Comparison of ENCODE assay signal across 1 cellular context in the genomic region with DNA sequence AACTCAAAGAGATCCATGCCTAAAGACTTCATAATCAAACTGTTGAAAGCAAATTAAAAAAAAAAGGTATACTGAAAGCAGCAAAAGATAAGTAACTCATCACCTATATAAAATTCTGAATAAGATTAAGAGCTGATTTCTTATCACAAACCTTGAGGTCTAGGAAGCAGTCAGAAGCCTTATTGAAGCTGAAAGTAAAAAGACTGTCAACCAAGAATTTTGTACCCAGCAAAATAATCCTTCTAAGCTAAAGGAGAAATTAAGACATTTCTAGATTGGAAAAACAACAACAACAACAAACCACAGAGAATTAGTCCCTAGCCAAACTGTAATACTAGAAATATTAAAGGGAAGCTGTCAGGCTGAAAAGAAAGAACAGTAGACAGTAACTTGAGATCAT.
TF ChIP-seq lines count a peak whose summit lies in the region.

No MANE protein-coding gene starts in this region.

TF ChIP-seq in GM23338, 12 proteins besides CTCF, POLR2A, EP300 and RAD21 (continued from another document):
- TF ChIP-seq, protein P1, sequence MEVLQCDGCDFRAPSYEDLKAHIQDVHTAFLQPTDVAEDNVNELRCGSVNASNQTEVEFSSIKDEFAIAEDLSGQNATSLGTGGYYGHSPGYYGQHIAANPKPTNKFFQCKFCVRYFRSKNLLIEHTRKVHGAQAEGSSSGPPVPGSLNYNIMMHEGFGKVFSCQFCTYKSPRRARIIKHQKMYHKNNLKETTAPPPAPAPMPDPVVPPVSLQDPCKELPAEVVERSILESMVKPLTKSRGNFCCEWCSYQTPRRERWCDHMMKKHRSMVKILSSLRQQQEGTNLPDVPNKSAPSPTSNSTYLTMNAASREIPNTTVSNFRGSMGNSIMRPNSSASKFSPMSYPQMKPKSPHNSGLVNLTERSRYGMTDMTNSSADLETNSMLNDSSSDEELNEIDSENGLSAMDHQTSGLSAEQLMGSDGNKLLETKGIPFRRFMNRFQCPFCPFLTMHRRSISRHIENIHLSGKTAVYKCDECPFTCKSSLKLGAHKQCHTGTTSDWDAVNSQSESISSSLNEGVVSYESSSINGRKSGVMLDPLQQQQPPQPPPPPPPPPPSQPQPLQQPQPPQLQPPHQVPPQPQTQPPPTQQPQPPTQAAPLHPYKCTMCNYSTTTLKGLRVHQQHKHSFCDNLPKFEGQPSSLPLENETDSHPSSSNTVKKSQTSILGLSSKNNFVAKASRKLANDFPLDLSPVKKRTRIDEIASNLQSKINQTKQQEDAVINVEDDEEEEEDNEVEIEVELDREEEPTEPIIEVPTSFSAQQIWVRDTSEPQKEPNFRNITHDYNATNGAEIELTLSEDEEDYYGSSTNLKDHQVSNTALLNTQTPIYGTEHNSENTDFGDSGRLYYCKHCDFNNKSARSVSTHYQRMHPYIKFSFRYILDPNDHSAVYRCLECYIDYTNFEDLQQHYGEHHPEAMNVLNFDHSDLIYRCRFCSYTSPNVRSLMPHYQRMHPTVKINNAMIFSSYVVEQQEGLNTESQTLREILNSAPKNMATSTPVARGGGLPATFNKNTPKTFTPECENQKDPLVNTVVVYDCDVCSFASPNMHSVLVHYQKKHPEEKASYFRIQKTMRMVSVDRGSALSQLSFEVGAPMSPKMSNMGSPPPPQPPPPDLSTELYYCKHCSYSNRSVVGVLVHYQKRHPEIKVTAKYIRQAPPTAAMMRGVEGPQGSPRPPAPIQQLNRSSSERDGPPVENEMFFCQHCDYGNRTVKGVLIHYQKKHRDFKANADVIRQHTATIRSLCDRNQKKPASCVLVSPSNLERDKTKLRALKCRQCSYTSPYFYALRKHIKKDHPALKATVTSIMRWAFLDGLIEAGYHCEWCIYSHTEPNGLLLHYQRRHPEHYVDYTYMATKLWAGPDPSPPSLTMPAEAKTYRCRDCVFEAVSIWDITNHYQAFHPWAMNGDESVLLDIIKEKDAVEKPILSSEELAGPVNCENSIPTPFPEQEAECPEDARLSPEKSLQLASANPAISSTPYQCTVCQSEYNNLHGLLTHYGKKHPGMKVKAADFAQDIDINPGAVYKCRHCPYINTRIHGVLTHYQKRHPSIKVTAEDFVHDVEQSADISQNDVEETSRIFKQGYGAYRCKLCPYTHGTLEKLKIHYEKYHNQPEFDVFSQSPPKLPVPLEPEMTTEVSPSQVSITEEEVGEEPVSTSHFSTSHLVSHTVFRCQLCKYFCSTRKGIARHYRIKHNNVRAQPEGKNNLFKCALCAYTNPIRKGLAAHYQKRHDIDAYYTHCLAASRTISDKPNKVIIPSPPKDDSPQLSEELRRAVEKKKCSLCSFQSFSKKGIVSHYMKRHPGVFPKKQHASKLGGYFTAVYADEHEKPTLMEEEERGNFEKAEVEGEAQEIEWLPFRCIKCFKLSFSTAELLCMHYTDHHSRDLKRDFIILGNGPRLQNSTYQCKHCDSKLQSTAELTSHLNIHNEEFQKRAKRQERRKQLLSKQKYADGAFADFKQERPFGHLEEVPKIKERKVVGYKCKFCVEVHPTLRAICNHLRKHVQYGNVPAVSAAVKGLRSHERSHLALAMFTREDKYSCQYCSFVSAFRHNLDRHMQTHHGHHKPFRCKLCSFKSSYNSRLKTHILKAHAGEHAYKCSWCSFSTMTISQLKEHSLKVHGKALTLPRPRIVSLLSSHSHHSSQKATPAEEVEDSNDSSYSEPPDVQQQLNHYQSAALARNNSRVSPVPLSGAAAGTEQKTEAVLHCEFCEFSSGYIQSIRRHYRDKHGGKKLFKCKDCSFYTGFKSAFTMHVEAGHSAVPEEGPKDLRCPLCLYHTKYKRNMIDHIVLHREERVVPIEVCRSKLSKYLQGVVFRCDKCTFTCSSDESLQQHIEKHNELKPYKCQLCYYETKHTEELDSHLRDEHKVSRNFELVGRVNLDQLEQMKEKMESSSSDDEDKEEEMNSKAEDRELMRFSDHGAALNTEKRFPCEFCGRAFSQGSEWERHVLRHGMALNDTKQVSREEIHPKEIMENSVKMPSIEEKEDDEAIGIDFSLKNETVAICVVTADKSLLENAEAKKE (CRISPR knock-in tag; IDR thresholded peaks at IDR 0.05): no peak
- TF ChIP-seq NANOG (IDR thresholded peaks at IDR 0.05; ENCODE audit: borderline replicate concordance) (no peak), CREB1 (CRISPR knock-in tag; IDR thresholded peaks at IDR 0.05; ENCODE audit: low read depth) (no peak), EZH2 (IDR thresholded peaks at IDR 0.05; ENCODE audit: low read depth, unreplicated experiment) (no peak), JUNB (IDR thresholded peaks at IDR 0.05; ENCODE audit: unreplicated experiment) (no peak)
- TF ChIP-seq, protein P2, sequence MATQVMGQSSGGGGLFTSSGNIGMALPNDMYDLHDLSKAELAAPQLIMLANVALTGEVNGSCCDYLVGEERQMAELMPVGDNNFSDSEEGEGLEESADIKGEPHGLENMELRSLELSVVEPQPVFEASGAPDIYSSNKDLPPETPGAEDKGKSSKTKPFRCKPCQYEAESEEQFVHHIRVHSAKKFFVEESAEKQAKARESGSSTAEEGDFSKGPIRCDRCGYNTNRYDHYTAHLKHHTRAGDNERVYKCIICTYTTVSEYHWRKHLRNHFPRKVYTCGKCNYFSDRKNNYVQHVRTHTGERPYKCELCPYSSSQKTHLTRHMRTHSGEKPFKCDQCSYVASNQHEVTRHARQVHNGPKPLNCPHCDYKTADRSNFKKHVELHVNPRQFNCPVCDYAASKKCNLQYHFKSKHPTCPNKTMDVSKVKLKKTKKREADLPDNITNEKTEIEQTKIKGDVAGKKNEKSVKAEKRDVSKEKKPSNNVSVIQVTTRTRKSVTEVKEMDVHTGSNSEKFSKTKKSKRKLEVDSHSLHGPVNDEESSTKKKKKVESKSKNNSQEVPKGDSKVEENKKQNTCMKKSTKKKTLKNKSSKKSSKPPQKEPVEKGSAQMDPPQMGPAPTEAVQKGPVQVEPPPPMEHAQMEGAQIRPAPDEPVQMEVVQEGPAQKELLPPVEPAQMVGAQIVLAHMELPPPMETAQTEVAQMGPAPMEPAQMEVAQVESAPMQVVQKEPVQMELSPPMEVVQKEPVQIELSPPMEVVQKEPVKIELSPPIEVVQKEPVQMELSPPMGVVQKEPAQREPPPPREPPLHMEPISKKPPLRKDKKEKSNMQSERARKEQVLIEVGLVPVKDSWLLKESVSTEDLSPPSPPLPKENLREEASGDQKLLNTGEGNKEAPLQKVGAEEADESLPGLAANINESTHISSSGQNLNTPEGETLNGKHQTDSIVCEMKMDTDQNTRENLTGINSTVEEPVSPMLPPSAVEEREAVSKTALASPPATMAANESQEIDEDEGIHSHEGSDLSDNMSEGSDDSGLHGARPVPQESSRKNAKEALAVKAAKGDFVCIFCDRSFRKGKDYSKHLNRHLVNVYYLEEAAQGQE (IDR thresholded peaks at IDR 0.05; ENCODE audit: unreplicated experiment): no peak
